In genomic region chr4:87521757-87522374, GRCh38 we compare ENCODE assay signal across 9 cellular contexts. TPM values are rescaled to one million over a fixed set of nuclear protein-coding genes. Genes with fewer than 3 reads are reported as not detected.
DNase-seq lines count a peak whose midpoint lies in the region; ATAC-seq and TF ChIP-seq lines count a peak whose summit lies in the region.
"Had no signal": no experiment of that assay in that cellular context is flagged by ENCODE, and none has a peak within 500 bp of the region (broad histone marks: within the 10 kb centered on the region; RNA-seq: fewer than 3 reads in every experiment).

No MANE protein-coding gene starts in this region.

- TF ChIP-seq CTCF in 22Rv1 (IDR thresholded peaks at IDR 0.05) (no peak), Peyer's patch (IDR thresholded peaks at IDR 0.05) (no peak), right atrium auricular region (IDR thresholded peaks at IDR 0.05) (no peak)

- H3K9me3 ChIP-seq in Peyer's patch (peaks cover 0 to 7% (median 0%) of the 10 kb centered on the region in 4 donors), right atrium auricular region (peaks cover 0 to 4% of the 10 kb centered on the region in 2 donors)

- H3K4me3 ChIP-seq in Peyer's patch (no peak overlapping the region), right atrium auricular region (peak overlapping the region in 1 of 2 donors; percentile 14)

- H3K36me3 ChIP-seq in Peyer's patch, result no peaks in the 10 kb centered on the region
- peaks cover 28% of the 10 kb centered on the region for H3K36me3 ChIP-seq in right atrium auricular region

- no peaks in the 10 kb centered on the region for H3K27me3 ChIP-seq in Peyer's patch
- H3K27me3 ChIP-seq in right atrium auricular region, result no peaks in the 10 kb centered on the region

- H3K27ac ChIP-seq in 22Rv1, result peak overlapping the region; percentile 71
- peak overlapping the region in 3 of 4 donors; percentile 32 to 81 (median 70) for H3K27ac ChIP-seq in Peyer's patch
- peak overlapping the region; percentile 82 to 87 for H3K27ac ChIP-seq in right atrium auricular region

- no peak for DNase-seq in Peyer's patch
- no peak for DNase-seq in right atrium auricular region (ENCODE audit: low spot score)
- DNase-seq in 8988T, result no peak
- no peak for DNase-seq in effector CD8-positive, alpha-beta T cell (lab: John Stamatoyannopoulos, UW)

- H3K4me1 ChIP-seq in Peyer's patch (peaks cover 0 to 10% (median 0%) of the 10 kb centered on the region in 4 donors), right atrium auricular region (peaks cover 0 to 70% of the 10 kb centered on the region in 2 donors)

- TF ChIP-seq POLR2A in Peyer's patch (IDR thresholded peaks at IDR 0.05), result no peak

- peak; percentile 58 for ATAC-seq in HG03060 (IDR thresholded peaks at IDR 0.05; ENCODE audit: low read depth, unreplicated experiment)
- no peak for ATAC-seq in GM19397 (IDR thresholded peaks at IDR 0.05; ENCODE audit: unreplicated experiment)
- ATAC-seq in GM19455 (IDR thresholded peaks at IDR 0.05; ENCODE audit: unreplicated experiment), result no peak

RNA-seq across cellular contexts. Expression of gene SPARCL1, which starts 7.3 kb away (rescaled TPM):
- total RNA-seq in Peyer's patch (100 to 1,000 TPM in 3 of 4 donors, 10 to 100 TPM in 1; 37.1 to 120 (median 117) TPM), right atrium auricular region (100 to 1,000 TPM; 501 to 627 TPM)
- total RNA-seq: B cell had no signal

Comparison
In these comparisons a context has a peak if more than half of its experiments do, and no peak if none do; other contexts are left out.
1. RNA of gene SPARCL1, which starts 7.3 kb away (total RNA-seq): 501 to 627 TPM in right atrium auricular region; 37.1 to 120 TPM in Peyer's patch; every median in the first group is over 4 times any median in the second.
2. Peak in every context shown above with its lines, with median percentiles within 50 percentile points of each other: H3K27ac ChIP-seq.